27 cellular contexts compared by ENCODE assay signal in the genomic region with DNA sequence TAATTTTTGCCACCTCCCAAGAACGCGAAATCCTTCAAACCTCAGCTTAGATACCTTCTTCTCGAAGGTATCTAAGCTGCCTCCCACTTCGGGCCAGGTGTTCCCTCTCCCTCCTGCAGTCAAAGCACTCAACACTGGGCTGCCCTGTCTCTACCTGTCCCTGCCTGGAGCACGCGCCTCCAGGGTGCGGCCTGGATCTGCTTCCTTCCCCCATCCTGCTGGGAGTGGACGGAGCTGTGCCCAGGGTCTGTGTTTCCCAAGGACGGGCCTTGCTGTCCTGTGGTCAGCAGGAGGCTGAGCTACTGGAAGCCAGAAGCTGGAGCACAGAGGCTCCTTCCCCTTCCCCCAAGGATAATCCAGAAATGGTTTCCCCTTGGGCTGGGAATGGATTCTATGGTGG. TPM values are rescaled to one million over a fixed set of nuclear protein-coding genes. Genes with fewer than 3 reads are reported as not detected.
DNase-seq lines count a peak whose midpoint lies in the region; ATAC-seq and TF ChIP-seq lines count a peak whose summit lies in the region.
"Had no signal": no experiment of that assay in that cellular context is flagged by ENCODE, and none has a peak within 500 bp of the region (broad histone marks: within the 10 kb centered on the region; RNA-seq: fewer than 3 reads in every experiment).

No MANE protein-coding gene starts in this region.

- H3K27ac ChIP-seq in duodenal mucosa (ENCODE audit: low read depth, low read length) (peak overlapping the region; percentile 74), lower lobe of right lung (no peak overlapping the region), testis (no peak overlapping the region), caudate nucleus (ENCODE audit: low read depth, low read length) (no peak overlapping the region)
- H3K27ac ChIP-seq: PC-9, VCaP had no signal

- peak; percentile 27 to 35 for ATAC-seq in lower lobe of right lung
- ATAC-seq: A549; activated CD8-positive, alpha-beta memory T cell treated with anti-CD3 and anti-CD28 coated beads, Interleukin-2, amount 10 ng/mL, durations not matched to agents 7 days and 5 days; CD8-positive, alpha-beta T cell; K562; sciatic nerve; stimulated activated naive CD8-positive, alpha-beta T cell treated with anti-CD3 and anti-CD28 coated beads, Interleukin-15, Interleukin-2, amounts not matched to agents 100 U/mL and 50 U/mL, for 24 hours had no signal

- WGBS in testis, 2 donors, result 92 to 97% methylated on average over 9 of the region's 9 CpGs

- no peak for TF ChIP-seq POLR2A in testis (IDR thresholded peaks at IDR 0.05)

- H3K36me3 Mint-ChIP-seq in progenitor cell of endocrine pancreas (ENCODE audit: insufficient read depth), result peaks cover 11% of the 10 kb centered on the region
- H3K36me3 Mint-ChIP-seq: activated CD8-positive, alpha-beta memory T cell treated with anti-CD3 and anti-CD28 coated beads, Interleukin-2, amount 10 ng/mL, durations not matched to agents 7 days and 5 days had no signal

- peak overlapping the region; percentile 45 to 51 for H3K9ac ChIP-seq in duodenal mucosa (ENCODE audit: low read depth in 1 of 2, low read length in 2 of 2)

- H3K4me3 ChIP-seq in duodenal mucosa (ENCODE audit: low read depth in 1 of 2, low read length in 2 of 2) (no peak overlapping the region), lower lobe of right lung (no peak overlapping the region), testis (no peak overlapping the region)
- H3K4me3 ChIP-seq: A549, K562, PC-9 had no signal

- no peaks in the 10 kb centered on the region for H3K27me3 Mint-ChIP-seq in progenitor cell of endocrine pancreas
- H3K27me3 Mint-ChIP-seq: activated CD4-positive, alpha-beta T cell treated with anti-CD3 and anti-CD28 coated beads, Interleukin-2, amount 10 ng/mL, durations not matched to agents 24 days and 14 days; activated CD8-positive, alpha-beta memory T cell treated with anti-CD3 and anti-CD28 coated beads, Interleukin-2, amount 10 ng/mL, durations not matched to agents 7 days and 5 days had no signal

- DNase-seq in ELF-1 (ENCODE audit: low read depth, low spot score), result peak; percentile 48
- DNase-seq in lower lobe of right lung, result no peak
- DNase-seq in progenitor cell of endocrine pancreas (ENCODE audit: low spot score, unreplicated experiment), result no peak
- no peak for DNase-seq in testis
- no peak for DNase-seq in caudate nucleus (lab: John Stamatoyannopoulos, UW)
- no peak for DNase-seq in activated CD8-positive, alpha-beta memory T cell treated with anti-CD3 and anti-CD28 coated beads, Interleukin-2, amount 50 U/mL, for 48 hours
- no peak for DNase-seq in SIG-M5 (lab: John Stamatoyannopoulos, UW)
- DNase-seq: activated CD4-positive, alpha-beta T cell treated with anti-CD3 and anti-CD28 coated beads, Interleukin-2, amount 10 ng/mL, durations not matched to agents 24 days and 14 days; activated CD8-positive, alpha-beta memory T cell treated with anti-CD3 and anti-CD28 coated beads, Interleukin-2, amount 10 ng/mL, durations not matched to agents 7 days and 5 days; activated naive CD4-positive, alpha-beta T cell treated with Interleukin-2 at 50 U/mL for 16 hours; CD8-positive, alpha-beta T cell; GOT3; hypothalamus; NCI-H1105; NCI-H1930; NCI-H526; NK-92 treated with Interleukin-12 subunit alpha and Interleukin-12 subunit beta, amount 100 ng/mL, for 24 hours; PC-9; SHP77; stimulated activated CD4-positive, alpha-beta T cell treated with anti-CD3 and anti-CD28 coated beads, Interleukin-15, amount 100 ng/mL, for 24 hours; stimulated activated naive CD8-positive, alpha-beta T cell treated with anti-CD3 and anti-CD28 coated beads, Interleukin-15, Interleukin-2, amounts not matched to agents 100 U/mL and 50 U/mL, for 24 hours had no signal

- H3K36me3 ChIP-seq in duodenal mucosa (ENCODE audit: control insufficient read depth in 1 of 2, insufficient read depth in 2 of 2, low read length in 2 of 2), result peaks cover 7 to 31% of the 10 kb centered on the region in 2 donors
- H3K36me3 ChIP-seq in lower lobe of right lung, result peaks cover 7% of the 10 kb centered on the region
- no peaks in the 10 kb centered on the region for H3K36me3 ChIP-seq in testis (ENCODE audit: low read depth, missing control alignments)

- H3K9me3 ChIP-seq in duodenal mucosa (ENCODE audit: control insufficient read depth in 1 of 2, low read length in 2 of 2), result no peaks in the 10 kb centered on the region
- no peaks in the 10 kb centered on the region for H3K9me3 ChIP-seq in lower lobe of right lung
- H3K9me3 ChIP-seq in testis, result no peaks in the 10 kb centered on the region
- H3K9me3 ChIP-seq: A549 had no signal

- H3K4me1 ChIP-seq in duodenal mucosa (ENCODE audit: control insufficient read depth in 1 of 2, insufficient read depth in 2 of 2, low read length in 2 of 2), result peaks cover 54 to 58% of the 10 kb centered on the region in 2 donors
- peaks cover 11% of the 10 kb centered on the region for H3K4me1 ChIP-seq in lower lobe of right lung
- H3K4me1 ChIP-seq in testis, result no peaks in the 10 kb centered on the region

- no peak overlapping the region for H3K4me3 Mint-ChIP-seq in progenitor cell of endocrine pancreas (ENCODE audit: low read depth)
- H3K4me3 Mint-ChIP-seq: activated CD4-positive, alpha-beta T cell treated with anti-CD3 and anti-CD28 coated beads, Interleukin-2, amount 10 ng/mL, durations not matched to agents 24 days and 14 days; activated CD8-positive, alpha-beta memory T cell treated with anti-CD3 and anti-CD28 coated beads, Interleukin-2, amount 10 ng/mL, durations not matched to agents 7 days and 5 days; CD8-positive, alpha-beta T cell had no signal

- peak overlapping the region; percentile 72 for H3K27ac Mint-ChIP-seq in progenitor cell of endocrine pancreas
- H3K27ac Mint-ChIP-seq: activated CD4-positive, alpha-beta T cell treated with anti-CD3 and anti-CD28 coated beads, Interleukin-2, amount 10 ng/mL, durations not matched to agents 24 days and 14 days; activated CD8-positive, alpha-beta memory T cell treated with anti-CD3 and anti-CD28 coated beads, Interleukin-2, amount 10 ng/mL, durations not matched to agents 7 days and 5 days; CD8-positive, alpha-beta T cell had no signal

- no peaks in the 10 kb centered on the region for H3K9me3 Mint-ChIP-seq in progenitor cell of endocrine pancreas (ENCODE audit: low read depth)
- H3K9me3 Mint-ChIP-seq: activated CD4-positive, alpha-beta T cell treated with anti-CD3 and anti-CD28 coated beads, Interleukin-2, amount 10 ng/mL, durations not matched to agents 24 days and 14 days; CD8-positive, alpha-beta T cell had no signal

- intact Hi-C loops in lower lobe of right lung (cut with DNase I), result no loop called here
- intact Hi-C loops in testis (cut with DNase I; ENCODE audit: low total_unique reads), result no loop called here

- TF ChIP-seq CTCF in lower lobe of right lung (IDR thresholded peaks at IDR 0.05) (no peak), progenitor cell of endocrine pancreas (IDR thresholded peaks at IDR 0.05; ENCODE audit: unreplicated experiment) (no peak), testis (IDR thresholded peaks at IDR 0.05) (no peak)

- H3K4me1 Mint-ChIP-seq in progenitor cell of endocrine pancreas (ENCODE audit: low read depth), result peaks cover 55% of the 10 kb centered on the region
- H3K4me1 Mint-ChIP-seq: activated CD4-positive, alpha-beta T cell treated with anti-CD3 and anti-CD28 coated beads, Interleukin-2, amount 10 ng/mL, durations not matched to agents 24 days and 14 days; activated CD8-positive, alpha-beta memory T cell treated with anti-CD3 and anti-CD28 coated beads, Interleukin-2, amount 10 ng/mL, durations not matched to agents 7 days and 5 days had no signal

- H3K27me3 ChIP-seq in duodenal mucosa (ENCODE audit: control insufficient read depth in 1 of 2, insufficient read depth in 2 of 2, low read length in 2 of 2) (no peaks in the 10 kb centered on the region), lower lobe of right lung (ENCODE audit: low read depth) (no peaks in the 10 kb centered on the region), testis (no peaks in the 10 kb centered on the region)

RNA-seq across cellular contexts. Expression of a gene that starts 16.7 kb away (rescaled TPM):
- total RNA-seq in lower lobe of right lung (111 TPM), progenitor cell of endocrine pancreas (232 and 235 TPM in 2 replicates), testis (10 to 100 TPM; 20.6 to 34.3 TPM)
- 22.9 TPM for polyA plus RNA-seq in testis (ENCODE audit: insufficient read depth, low read depth, low replicate concordance)
- total RNA-seq: HT1080 had no signal

RNA-seq across cellular contexts. Expression of a gene that starts 25.9 kb away (rescaled TPM):
- total RNA-seq in lower lobe of right lung (20.4 TPM), progenitor cell of endocrine pancreas (56.0 and 56.4 TPM in 2 replicates), testis (10 to 100 TPM; 45.7 to 46.6 TPM)
- 28.3 TPM for polyA plus RNA-seq in testis (ENCODE audit: insufficient read depth, low read depth, low replicate concordance)

RNA-seq across cellular contexts. Expression of a gene that starts 26.8 kb away (rescaled TPM):
- total RNA-seq in lower lobe of right lung (68.8 TPM), progenitor cell of endocrine pancreas (47.6 and 50.6 TPM in 2 replicates), testis (10 to 100 TPM; 15.6 to 22.6 TPM)
- polyA plus RNA-seq in testis (ENCODE audit: insufficient read depth, low read depth, low replicate concordance), result 16.9 TPM

RNA-seq across cellular contexts. Expression of a gene that starts 45.4 kb away (rescaled TPM):
- total RNA-seq in lower lobe of right lung, result 181 TPM
- 336 and 337 TPM in 2 replicates for total RNA-seq in progenitor cell of endocrine pancreas
- 100 to 1,000 TPM; 139 to 142 TPM for total RNA-seq in testis
- polyA plus RNA-seq in testis (ENCODE audit: insufficient read depth, low read depth, low replicate concordance), result 70.4 TPM
